In genomic region chr10:104209575-104210198, GRCh38 we compare ENCODE assay signal across 7 cellular contexts. TPM values are rescaled to one million over a fixed set of nuclear protein-coding genes. Genes with fewer than 3 reads are reported as not detected.
DNase-seq lines count a peak whose midpoint lies in the region; ATAC-seq and TF ChIP-seq lines count a peak whose summit lies in the region.

No MANE protein-coding gene starts in this region.

- no peak overlapping the region for H2BK5ac ChIP-seq in IMR-90 (ENCODE audit: low read depth, low read length, poor library complexity, severe bottlenecking)

- no peak overlapping the region for H3K18ac ChIP-seq in IMR-90 (ENCODE audit: low read depth, low read length)

- H3K4ac ChIP-seq in IMR-90 (ENCODE audit: low read depth, low read length): no peak overlapping the region

- H4K91ac ChIP-seq in IMR-90 (ENCODE audit: insufficient read depth, low read depth, low read length): no peak overlapping the region

- CTCF ChIA-PET in IMR-90 (lab: Yijun Ruan, JAX): no interaction called here

- H3K4me3 Mint-ChIP-seq in stimulated activated naive CD8-positive, alpha-beta T cell treated with anti-CD3 and anti-CD28 coated beads, Interleukin-15, amount 100 ng/mL, for 72 hours: no peak overlapping the region

- H3K4me2 ChIP-seq in IMR-90 (ENCODE audit: low read depth, low read length): no peak overlapping the region

- H3K56ac ChIP-seq in IMR-90 (ENCODE audit: extremely low read depth, insufficient read depth, low read length): no peak overlapping the region

- H2BK15ac ChIP-seq in IMR-90 (ENCODE audit: low read depth, low read length): no peak overlapping the region

- no peak overlapping the region for H2AK9ac ChIP-seq in IMR-90 (replicated peaks; ENCODE audit: low read depth, low read length, poor library complexity)

- H3K23ac ChIP-seq in IMR-90 (ENCODE audit: low read depth, low read length): no peak overlapping the region

- H3K79me1 ChIP-seq in IMR-90 (ENCODE audit: low read depth in 1 of 2, low read length in 2 of 2): no peaks in the 10 kb centered on the region

- H3K14ac ChIP-seq in IMR-90 (replicated peaks; ENCODE audit: low read depth, low read length): no peak overlapping the region

- H3K9me3 ChIP-seq in IMR-90 (ENCODE audit: control insufficient read depth, insufficient read depth, low read length): no peaks in the 10 kb centered on the region

- peak; percentile 63 for DNase-seq in ELR (ENCODE audit: low read depth)
- DNase-seq in IMR-90: peak; percentile 39
- peak; percentile 33 to 51 for DNase-seq in SHP77 (lab: John Stamatoyannopoulos, UW)
- peak; percentile 24 for DNase-seq in central memory CD4-positive, alpha-beta T cell
- DNase-seq in left kidney (ENCODE audit: low read depth, low spot score): peak; percentile 74
- peak; percentile 24 to 35 for DNase-seq in stimulated activated naive CD8-positive, alpha-beta T cell treated with anti-CD3 and anti-CD28 coated beads, Interleukin-15, amount 100 ng/mL, for 72 hours

- peaks cover 29% of the 10 kb centered on the region for H3K27me3 ChIP-seq in IMR-90 (ENCODE audit: control insufficient read depth, insufficient read depth, low read length)

- H3K4me3 ChIP-seq in IMR-90 (ENCODE audit: insufficient read depth, low read depth, low read length): no peak overlapping the region

- H3K9me1 ChIP-seq in IMR-90 (ENCODE audit: insufficient read depth, low read length): no peaks in the 10 kb centered on the region

- POLR2A ChIA-PET in IMR-90 (lab: Charles Lee; ENCODE audit: unreplicated experiment): no interaction called here

- TF ChIP-seq POLR2A in IMR-90 (IDR thresholded peaks at IDR 0.05; ENCODE audit: low read depth, low read length): no peak

- peak; percentile 68 for TF ChIP-seq RAD21 in IMR-90 (IDR thresholded peaks at IDR 0.05; ENCODE audit: low read length)

- no peaks in the 10 kb centered on the region for H3K4me1 Mint-ChIP-seq in stimulated activated naive CD8-positive, alpha-beta T cell treated with anti-CD3 and anti-CD28 coated beads, Interleukin-15, amount 100 ng/mL, for 72 hours

- H3K36me3 ChIP-seq in IMR-90 (ENCODE audit: control insufficient read depth, insufficient read depth, low read length): no peaks in the 10 kb centered on the region

- peak; percentile 64 for TF ChIP-seq CTCF in IMR-90 (conservative IDR thresholded peaks at IDR 0.05; ENCODE audit: low read depth, low read length)

- no peak overlapping the region for H4K5ac ChIP-seq in IMR-90 (ENCODE audit: low read depth, low read length)

- H3K4me1 ChIP-seq in IMR-90 (ENCODE audit: control insufficient read depth, insufficient read depth, low read length): no peaks in the 10 kb centered on the region

- no peak overlapping the region for H2BK20ac ChIP-seq in IMR-90 (ENCODE audit: low read depth, low read length)

- dilution Hi-C loops in IMR-90 (cut with HindIII; ENCODE audit: low sequenced_read_pairs, unreplicated experiment): no loop called here

- intact Hi-C loops in IMR-90 (cut with micrococcal nuclease): loop anchor here (1.0 to 5.0 kb wide), 6 partner anchors 87 to 497 kb away; partner anchors contain the start of genes SFR1 and SLK

- H4K8ac ChIP-seq in IMR-90 (ENCODE audit: low read depth in 2 of 2, low read length in 2 of 2): no peak overlapping the region

- no peaks in the 10 kb centered on the region for H3K27me3 Mint-ChIP-seq in stimulated activated naive CD8-positive, alpha-beta T cell treated with anti-CD3 and anti-CD28 coated beads, Interleukin-15, amount 100 ng/mL, for 72 hours

- no peak overlapping the region for H2AFZ ChIP-seq in IMR-90 (replicated peaks; ENCODE audit: low read length, poor library complexity)

- H3K9me3 Mint-ChIP-seq in stimulated activated naive CD8-positive, alpha-beta T cell treated with anti-CD3 and anti-CD28 coated beads, Interleukin-15, amount 100 ng/mL, for 72 hours: no peaks in the 10 kb centered on the region

- no peak overlapping the region for H2AK5ac ChIP-seq in IMR-90 (ENCODE audit: low read depth, low read length)

- H2BK120ac ChIP-seq in IMR-90 (ENCODE audit: low read depth, low read length): no peak overlapping the region

- no peak overlapping the region for H3K9ac ChIP-seq in IMR-90 (ENCODE audit: low read depth, low read length)

- no peak overlapping the region for H3K27ac Mint-ChIP-seq in stimulated activated naive CD8-positive, alpha-beta T cell treated with anti-CD3 and anti-CD28 coated beads, Interleukin-15, amount 100 ng/mL, for 72 hours

- in situ Hi-C loops in IMR-90 (cut with MboI; ENCODE audit: low sequenced_read_pairs): loop anchor here (5.0 to 25.0 kb wide), 3 partner anchors 167 to 497 kb away; no protein-coding TSS in a partner anchor

- no TSS peak for BruUV-seq in IMR-90 (replicated peaks; lab: Mats Ljungman, UMichigan)

- no peak overlapping the region for H3K27ac ChIP-seq in IMR-90 (ENCODE audit: insufficient read depth, low read length)

- ATAC-seq in IMR-90 (ENCODE audit: low read depth): peak; percentile 79
- peak; percentile 69 for ATAC-seq in stimulated activated naive CD8-positive, alpha-beta T cell treated with anti-CD3 and anti-CD28 coated beads, Interleukin-15, amount 100 ng/mL, for 72 hours
- ATAC-seq in HG02798 (IDR thresholded peaks at IDR 0.05; ENCODE audit: poor library complexity, unreplicated experiment): no peak

- no peaks in the 10 kb centered on the region for H4K20me1 ChIP-seq in IMR-90 (ENCODE audit: insufficient read depth, low read length)

- no CpG with 5 or more reads among the region's 2 CpGs for WGBS in IMR-90 (ENCODE audit: extremely low coverage in 2 of 2, insufficient read length in 1 of 2), 2 experiments

TF ChIP-seq in IMR-90, 13 proteins besides CTCF, POLR2A, EP300 and RAD21:
- TF ChIP-seq SMC3 (IDR thresholded peaks at IDR 0.05; ENCODE audit: low read depth, low read length): peak; percentile 74
- TF ChIP-seq FOS (IDR thresholded peaks at IDR 0.05; ENCODE audit: low read depth, low read length): no peak

RNA-seq across cellular contexts. Expression of gene CFAP43, which starts 22.5 kb away (rescaled TPM):
- under 0.01 TPM in 1 of 2 replicates, not detected in the other for total RNA-seq in IMR-90 (2012; rRNA removed)
- 0.05 and 0.07 TPM in 2 replicates for polyA plus RNA-seq in IMR-90 (2012; rRNA removed)
- polyA plus RNA-seq in IMR-90 (2012; cell fraction: cytosol; rRNA removed): 0.04 TPM in 1 of 2 replicates, not detected in the other
- polyA plus RNA-seq in IMR-90 (2012; cell fraction: nucleus; rRNA removed; ENCODE audit: low replicate concordance): 0.02 TPM in 1 of 2 replicates, not detected in the other

RNA-seq across cellular contexts. Expression of gene GSTO1, which starts 45.0 kb away (rescaled TPM):
- 258 and 330 TPM in 2 replicates for total RNA-seq in IMR-90 (2012; rRNA removed)
- polyA plus RNA-seq in IMR-90 (2012; rRNA removed): 186 and 189 TPM in 2 replicates
- polyA plus RNA-seq in IMR-90 (2012; cell fraction: cytosol; rRNA removed): 142 and 178 TPM in 2 replicates
- 39.1 and 96.8 TPM in 2 replicates for polyA plus RNA-seq in IMR-90 (2012; cell fraction: nucleus; rRNA removed; ENCODE audit: low replicate concordance)

RNA-seq across cellular contexts. Expression of gene GSTO2, which starts 59.3 kb away (rescaled TPM):
- 1.9 and 2.3 TPM in 2 replicates for total RNA-seq in IMR-90 (2012; rRNA removed)
- polyA plus RNA-seq in IMR-90 (2012; rRNA removed): 1.1 and 1.4 TPM in 2 replicates
- polyA plus RNA-seq in IMR-90 (2012; cell fraction: cytosol; rRNA removed): 1.0 and 3.0 TPM in 2 replicates
- 1.2 and 2.8 TPM in 2 replicates for polyA plus RNA-seq in IMR-90 (2012; cell fraction: nucleus; rRNA removed; ENCODE audit: low replicate concordance)

Comparison
In these comparisons a context has a peak if more than half of its experiments do, and no peak if none do; other contexts are left out.
1. DNase-seq: peak in every context shown above with its lines; median percentile 74 in left kidney; 63 in ELR; 42 in SHP77; 39 in IMR-90; 30 in stimulated activated naive CD8-positive, alpha-beta T cell treated with anti-CD3 and anti-CD28 coated beads, Interleukin-15, amount 100 ng/mL, for 72 hours; 24 in central memory CD4-positive, alpha-beta T cell.